Comparison of ENCODE assay signal across 9 cellular contexts in the genomic region with DNA sequence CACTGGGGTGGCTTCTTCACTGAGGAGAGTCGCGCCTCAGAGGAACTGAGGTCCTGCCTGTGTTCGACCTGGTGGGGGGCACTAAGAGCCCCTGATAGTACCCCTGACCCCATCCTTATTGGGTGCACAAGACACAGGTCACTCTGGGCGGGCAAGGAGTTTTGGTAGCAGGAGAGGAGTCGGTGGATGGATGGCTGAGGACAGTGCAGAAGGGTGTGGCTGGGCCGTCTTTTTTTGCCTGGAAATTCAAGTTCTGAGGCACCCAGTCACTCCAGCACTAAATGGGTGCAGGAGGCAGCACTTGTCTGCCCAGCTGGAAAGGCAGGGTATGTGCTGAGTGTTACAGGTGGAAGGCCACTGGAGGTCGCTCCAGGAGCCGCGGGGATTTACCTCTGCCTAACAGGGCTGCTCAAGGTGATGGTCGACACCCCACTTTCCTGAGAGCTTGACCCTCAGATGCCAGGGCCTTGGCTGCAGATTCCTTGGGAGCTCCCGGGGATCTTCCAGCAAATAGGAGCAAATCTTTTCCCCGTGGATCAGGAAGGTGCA. TPM values are rescaled to one million over a fixed set of nuclear protein-coding genes. Genes with fewer than 3 reads are reported as not detected.
A peak's percentile ranks its signal among the peaks of the same experiment; 100 is the strongest.
DNase-seq lines count a peak whose midpoint lies in the region; ATAC-seq and TF ChIP-seq lines count a peak whose summit lies in the region.
"Had no signal": no experiment of that assay in that cellular context is flagged by ENCODE, and none has a peak within 500 bp of the region (broad histone marks: within the 10 kb centered on the region; RNA-seq: fewer than 3 reads in every experiment).

No MANE protein-coding gene starts in this region.

- peaks cover 7% of the 10 kb centered on the region for H3K36me3 Mint-ChIP-seq in brain
- peaks cover 7% of the 10 kb centered on the region for H3K36me3 Mint-ChIP-seq in mesothelial cell of epicardium

- H3K9me3 Mint-ChIP-seq in brain, result no peaks in the 10 kb centered on the region
- no peaks in the 10 kb centered on the region for H3K9me3 Mint-ChIP-seq in mesothelial cell of epicardium

- H3K27me3 Mint-ChIP-seq in brain (peaks cover 7% of the 10 kb centered on the region), mesothelial cell of epicardium (ENCODE audit: low read depth) (no peaks in the 10 kb centered on the region)

- no peak for ATAC-seq in HG03469 (IDR thresholded peaks at IDR 0.05; ENCODE audit: unreplicated experiment)
- ATAC-seq in HG02852 (IDR thresholded peaks at IDR 0.05; ENCODE audit: unreplicated experiment), result no peak
- ATAC-seq: activated CD4-positive, CD25-positive, alpha-beta regulatory T cell treated with anti-CD3 and anti-CD28 coated beads, Interleukin-2, amount 50 U/mL, for 24 hours had no signal

- H3K4me3 Mint-ChIP-seq in brain, result peak overlapping the region; percentile 90 to 95 (median 93)
- peak overlapping the region; percentile 86 for H3K4me3 Mint-ChIP-seq in mesothelial cell of epicardium

- DNase-seq in mesothelial cell of epicardium (ENCODE audit: low spot score in 2 of 2, unreplicated experiment in 2 of 2) (no peak), AG08396 (ENCODE audit: low spot score) (no peak), HCEC 1CT (no peak)

- H3K27ac Mint-ChIP-seq in brain (peak overlapping the region in 4 of 5 experiments; percentile 82 to 99 (median 96)), mesothelial cell of epicardium (peak overlapping the region; percentile 95)

- H3K4me1 ChIP-seq in HUES48 (ENCODE audit: control insufficient read depth, insufficient read depth, low read length), result peaks cover 5% of the 10 kb centered on the region; the same call in 1 of the 2 replicates

- H3K36me3 ChIP-seq in HUES48 (ENCODE audit: control insufficient read depth, insufficient read depth, low read length), result peaks cover 31% of the 10 kb centered on the region

- peak overlapping the region; percentile 99 for H3K4me3 ChIP-seq in HUES48 (ENCODE audit: low read depth, low read length)

- H3K27me3 ChIP-seq in HUES48 (ENCODE audit: control insufficient read depth, insufficient read depth, low read length), result no peaks in the 10 kb centered on the region

- H3K27ac ChIP-seq in 22Rv1, result peak overlapping the region; percentile 86
- no peak overlapping the region for H3K27ac ChIP-seq in HUES48 (ENCODE audit: low read depth, low read length)

- no peaks in the 10 kb centered on the region for H3K9me3 ChIP-seq in HUES48 (ENCODE audit: control insufficient read depth, insufficient read depth, low read length)

- peaks cover 23% of the 10 kb centered on the region for H3K4me1 Mint-ChIP-seq in brain
- H3K4me1 Mint-ChIP-seq in mesothelial cell of epicardium, result peaks cover 22% of the 10 kb centered on the region

- TF ChIP-seq CTCF in 22Rv1 (IDR thresholded peaks at IDR 0.05) (peak; percentile 31), brain (conservative IDR thresholded peaks at IDR 0.05) (no peak), mesothelial cell of epicardium (IDR thresholded peaks at IDR 0.05; ENCODE audit: unreplicated experiment) (no peak)

- H3K9ac ChIP-seq in HUES48 (ENCODE audit: low read depth, low read length), result peak overlapping the region; percentile 93

RNA-seq across cellular contexts. Expression of gene TSSC4, which starts 1.0 kb away (rescaled TPM):
- 41.9 TPM for polyA plus RNA-seq in brain (ENCODE audit: insufficient read depth, low read depth, low replicate concordance)
- 79.3 to 84.7 TPM (median 82.2 TPM) in 3 replicates for total RNA-seq in mesothelial cell of epicardium

RNA-seq across cellular contexts. Expression of gene CD81, which starts 24.4 kb away (rescaled TPM):
- 643 TPM for polyA plus RNA-seq in brain (ENCODE audit: insufficient read depth, low read depth, low replicate concordance)
- 409 to 415 TPM (median 410 TPM) in 3 replicates for total RNA-seq in mesothelial cell of epicardium

RNA-seq across cellular contexts. Expression of gene TRPM5, which starts 42.8 kb away (rescaled TPM):
- 0.76 TPM for polyA plus RNA-seq in brain (ENCODE audit: insufficient read depth, low read depth, low replicate concordance)
- total RNA-seq in mesothelial cell of epicardium, result 6.9 to 7.7 TPM (median 7.2 TPM) in 3 replicates

RNA-seq across cellular contexts. Expression of gene KCNQ1, which starts 43.3 kb away (rescaled TPM):
- polyA plus RNA-seq in brain (ENCODE audit: insufficient read depth, low read depth, low replicate concordance), result 13.4 TPM
- 6.9 to 8.5 TPM (median 8.4 TPM) in 3 replicates for total RNA-seq in mesothelial cell of epicardium
